ENCODE assay signal across 8 cellular contexts in genomic region chr16:84730406-84731106, GRCh38. TPM values are rescaled to one million over a fixed set of nuclear protein-coding genes. Genes with fewer than 3 reads are reported as not detected.
DNase-seq lines count a peak whose midpoint lies in the region; ATAC-seq lines count a peak whose summit lies in the region.

No MANE protein-coding gene starts in this region.

- no peak overlapping the region for H2BK12ac ChIP-seq in neuronal stem cell (ENCODE audit: low read length)

- no peaks in the 10 kb centered on the region for H3K27me3 ChIP-seq in CD4-positive, CD25-positive, alpha-beta regulatory T cell (ENCODE audit: control insufficient read depth, insufficient read depth, low read length)
- no peaks in the 10 kb centered on the region for H3K27me3 ChIP-seq in neuronal stem cell (ENCODE audit: control insufficient read depth in 3 of 3, insufficient read depth in 3 of 3, low read depth in 1 of 3, low read length in 3 of 3)

- H4K8ac ChIP-seq in neuronal stem cell (ENCODE audit: low read depth, low read length): no peak overlapping the region

- H3K4me1 Mint-ChIP-seq in CD4-positive, CD25-positive, alpha-beta regulatory T cell: peaks cover 20 to 54% (median 32%) of the 10 kb centered on the region in 4 donors
- peaks cover 42 to 51% (median 49%) of the 10 kb centered on the region in 3 donors for H3K4me1 Mint-ChIP-seq in IgD-negative memory B cell
- H3K4me1 Mint-ChIP-seq in T-helper 1 cell treated with Interleukin-12 subunit alpha and Interleukin-12 subunit beta and Interleukin-4 antibody, amounts not matched to agents 30 μg/mL and 1 μg/mL, for 36 hours (ENCODE audit: low read depth): peaks cover 36% of the 10 kb centered on the region

- no peak overlapping the region for H3K4me2 ChIP-seq in neuronal stem cell (ENCODE audit: insufficient read depth, low read length, poor library complexity, severe bottlenecking)

- H3K36me3 Mint-ChIP-seq in CD4-positive, CD25-positive, alpha-beta regulatory T cell: peaks cover 2% of the 10 kb centered on the region
- H3K36me3 Mint-ChIP-seq in IgD-negative memory B cell: peaks cover under 1% of the 10 kb centered on the region
- peaks cover 9% of the 10 kb centered on the region for H3K36me3 Mint-ChIP-seq in T-helper 1 cell treated with Interleukin-12 subunit alpha and Interleukin-12 subunit beta and Interleukin-4 antibody, amounts not matched to agents 30 μg/mL and 1 μg/mL, for 36 hours (ENCODE audit: low read depth)

- peak overlapping the region in 2 of 4 donors; percentile 39 to 51 for H3K4me3 Mint-ChIP-seq in CD4-positive, CD25-positive, alpha-beta regulatory T cell
- peak overlapping the region in 3 of 4 donors; percentile 14 to 84 (median 81) for H3K4me3 Mint-ChIP-seq in IgD-negative memory B cell
- peak overlapping the region; percentile 11 for H3K4me3 Mint-ChIP-seq in T-helper 1 cell treated with Interleukin-12 subunit alpha and Interleukin-12 subunit beta and Interleukin-4 antibody, amounts not matched to agents 30 μg/mL and 1 μg/mL, for 36 hours

- no peak overlapping the region for H3K4ac ChIP-seq in neuronal stem cell (ENCODE audit: low read length)

- no CpG with 5 or more reads among the region's 9 CpGs for WGBS in neuronal stem cell (ENCODE audit: extremely low coverage in 2 of 2, insufficient read length in 2 of 2, insufficient replicate concordance in 1 of 2), 2 donors

- no peak overlapping the region for H3K27ac Mint-ChIP-seq in CD4-positive, CD25-positive, alpha-beta regulatory T cell
- H3K27ac Mint-ChIP-seq in IgD-negative memory B cell: peak overlapping the region; percentile 60 to 84 (median 77)
- H3K27ac Mint-ChIP-seq in T-helper 1 cell treated with Interleukin-12 subunit alpha and Interleukin-12 subunit beta and Interleukin-4 antibody, amounts not matched to agents 30 μg/mL and 1 μg/mL, for 36 hours: peak overlapping the region; percentile 12

- H3K27me3 Mint-ChIP-seq in CD4-positive, CD25-positive, alpha-beta regulatory T cell: no peaks in the 10 kb centered on the region
- no peaks in the 10 kb centered on the region for H3K27me3 Mint-ChIP-seq in IgD-negative memory B cell
- H3K27me3 Mint-ChIP-seq in T-helper 1 cell treated with Interleukin-12 subunit alpha and Interleukin-12 subunit beta and Interleukin-4 antibody, amounts not matched to agents 30 μg/mL and 1 μg/mL, for 36 hours (ENCODE audit: low read depth): no peaks in the 10 kb centered on the region

- DNase-seq in CD4-positive, CD25-positive, alpha-beta regulatory T cell: peak in 1 of 3 donors; percentile 59
- DNase-seq in epithelial cell of prostate (ENCODE audit: low read depth, low spot score) (peak; percentile 53), myocyte (ENCODE audit: low read depth) (peak; percentile 79), neuronal stem cell (ENCODE audit: low spot score) (no peak)

- no peak overlapping the region for H3K9ac ChIP-seq in neuronal stem cell (ENCODE audit: low read depth, low read length, poor library complexity)

- no peak overlapping the region for H2BK15ac ChIP-seq in neuronal stem cell (ENCODE audit: low read length)

- ATAC-seq in CD4-positive, CD25-positive, alpha-beta regulatory T cell (ENCODE audit: low read depth in 2 of 2): peak in 1 of 2 donors; percentile 65
- ATAC-seq in GM18867 (IDR thresholded peaks at IDR 0.05; ENCODE audit: unreplicated experiment) (peak; percentile 61), GM19324 (IDR thresholded peaks at IDR 0.05; ENCODE audit: low FRiP score, unreplicated experiment) (no peak)

- no peak overlapping the region for H3K14ac ChIP-seq in neuronal stem cell (ENCODE audit: low read length)

- H3K23ac ChIP-seq in neuronal stem cell (ENCODE audit: low read depth, low read length, poor library complexity): no peak overlapping the region

- no peak overlapping the region for H4K91ac ChIP-seq in neuronal stem cell (ENCODE audit: low read depth, low read length, poor library complexity)

- no peak overlapping the region for H3K18ac ChIP-seq in neuronal stem cell (ENCODE audit: low read length)

- H2BK5ac ChIP-seq in neuronal stem cell (ENCODE audit: low read length): no peak overlapping the region

- H3K4me3 ChIP-seq in CD4-positive, CD25-positive, alpha-beta regulatory T cell (ENCODE audit: low read depth, low read length): peak overlapping the region; percentile 23
- H3K4me3 ChIP-seq in neuronal stem cell (ENCODE audit: low read length in 2 of 2): no peak overlapping the region

- no peak overlapping the region for H3K27ac ChIP-seq in CD4-positive, CD25-positive, alpha-beta regulatory T cell (ENCODE audit: insufficient read depth, low read length, poor library complexity, severe bottlenecking)
- peak overlapping the region; percentile 88 for H3K27ac ChIP-seq in epithelial cell of prostate
- no peak overlapping the region for H3K27ac ChIP-seq in neuronal stem cell (replicated peaks; ENCODE audit: low read length)

- H3K79me1 ChIP-seq in neuronal stem cell (ENCODE audit: low read depth, low read length): peaks cover 10% of the 10 kb centered on the region

- no peak overlapping the region for H2BK120ac ChIP-seq in neuronal stem cell (ENCODE audit: low read depth, low read length)

- no peak overlapping the region for H2AK5ac ChIP-seq in neuronal stem cell (ENCODE audit: low read depth, low read length)

- peaks cover 19% of the 10 kb centered on the region for H3K36me3 ChIP-seq in CD4-positive, CD25-positive, alpha-beta regulatory T cell (ENCODE audit: control insufficient read depth, insufficient read depth, low read length)
- H3K36me3 ChIP-seq in neuronal stem cell (replicated peaks in 1 of 2; ENCODE audit: control insufficient read depth in 2 of 2, insufficient read depth in 2 of 2, low read length in 2 of 2): peaks cover 3 to 31% of the 10 kb centered on the region in 2 donors

- peaks cover 18% of the 10 kb centered on the region for H3K4me1 ChIP-seq in CD4-positive, CD25-positive, alpha-beta regulatory T cell (ENCODE audit: control insufficient read depth, insufficient read depth, low read length, poor library complexity, severe bottlenecking)
- H3K4me1 ChIP-seq in neuronal stem cell (ENCODE audit: control insufficient read depth in 2 of 2, insufficient read depth in 1 of 2, low read depth in 1 of 2, low read length in 2 of 2): peaks cover 13 to 29% of the 10 kb centered on the region in 2 donors

- H3K9me3 Mint-ChIP-seq in CD4-positive, CD25-positive, alpha-beta regulatory T cell: no peaks in the 10 kb centered on the region
- H3K9me3 Mint-ChIP-seq in IgD-negative memory B cell: no peaks in the 10 kb centered on the region
- H3K9me3 Mint-ChIP-seq in T-helper 1 cell treated with Interleukin-12 subunit alpha and Interleukin-12 subunit beta and Interleukin-4 antibody, amounts not matched to agents 30 μg/mL and 1 μg/mL, for 36 hours: no peaks in the 10 kb centered on the region

- no peak overlapping the region for H2AFZ ChIP-seq in neuronal stem cell (ENCODE audit: low read length)

- H3K9me3 ChIP-seq in CD4-positive, CD25-positive, alpha-beta regulatory T cell (ENCODE audit: control insufficient read depth in 2 of 2, low read length in 2 of 2): no peaks in the 10 kb centered on the region
- no peaks in the 10 kb centered on the region for H3K9me3 ChIP-seq in neuronal stem cell (replicated peaks in 1 of 2; ENCODE audit: control insufficient read depth in 2 of 2, insufficient read depth in 1 of 2, low read depth in 1 of 2, low read length in 2 of 2)

RNA-seq across cellular contexts. Expression of gene USP10, which starts 30.8 kb away (rescaled TPM):
- 112 TPM for total RNA-seq in CD4-positive, CD25-positive, alpha-beta regulatory T cell
- 10 to 100 TPM; 64.0 to 95.1 (median 79.0) TPM for polyA plus RNA-seq in CD4-positive, CD25-positive, alpha-beta regulatory T cell
- 95.8 TPM for polyA plus RNA-seq in IgD-negative memory B cell
- 49.8 and 53.2 TPM in 2 replicates for total RNA-seq in myocyte
- 37.4 TPM for polyA plus RNA-seq in myocyte (2012)
- polyA plus RNA-seq in neuronal stem cell (2013, experiment 1 of 2): 92.1 TPM
- polyA plus RNA-seq in neuronal stem cell (2013, experiment 2 of 2): 91.9 TPM

Comparison
In these comparisons a context has a peak if more than half of its experiments do, and no peak if none do; other contexts are left out.
1. H3K27ac Mint-ChIP-seq: peak in IgD-negative memory B cell (3 of 3) and T-helper 1 cell treated with Interleukin-12 subunit alpha and Interleukin-12 subunit beta and Interleukin-4 antibody, amounts not matched to agents 30 μg/mL and 1 μg/mL, for 36 hours (single experiment); none in CD4-positive, CD25-positive, alpha-beta regulatory T cell (0 of 3).